Comparison of ENCODE assay signal across 8 cellular contexts in genomic region chr7:158957507-158957900, GRCh38.
DNase-seq lines count a peak whose midpoint lies in the region; ATAC-seq, FAIRE-seq and TF ChIP-seq lines count a peak whose summit lies in the region.

No MANE protein-coding gene starts in this region.

- H3K4me1 ChIP-seq in Karpas-422 (ENCODE audit: low read length), result peaks cover 9% of the 10 kb centered on the region
- no peaks in the 10 kb centered on the region for H3K4me1 ChIP-seq in pancreas
- no peaks in the 10 kb centered on the region for H3K4me1 ChIP-seq in endodermal cell (ENCODE audit: control insufficient read depth, insufficient read depth, low read length)
- peaks cover 0 to 16% of the 10 kb centered on the region in 2 donors for H3K4me1 ChIP-seq in kidney (ENCODE audit: control insufficient read depth in 1 of 2, insufficient read depth in 1 of 2, low read depth in 1 of 2, low read length in 2 of 2)

- WGBS in pancreas, 2 donors, result 10 to 18% methylated on average over 26 of the region's 26 CpGs
- 90 to 95% methylated on average over 22 to 26 of the region's 26 CpGs for WGBS in endodermal cell (ENCODE audit: insufficient coverage in 1 of 2, insufficient read length in 1 of 2), 2 experiments

- H3K9me3 Mint-ChIP-seq in activated CD4-positive, alpha-beta memory T cell treated with anti-CD3 and anti-CD28 coated beads, Interleukin-2, amount 10 ng/mL, durations not matched to agents 7 days and 5 days, result no peaks in the 10 kb centered on the region
- no peaks in the 10 kb centered on the region for H3K9me3 Mint-ChIP-seq in endodermal cell

- CTCF ChIA-PET in activated CD4-positive, alpha-beta memory T cell treated with anti-CD3 and anti-CD28 coated beads, Interleukin-2, amount 10 ng/mL, durations not matched to agents 7 days and 5 days (lab: Charles Lee), result no interaction called here

- H3K79me2 ChIP-seq in Karpas-422 (ENCODE audit: low read length), result no peaks in the 10 kb centered on the region

- H3K9me3 ChIP-seq in Karpas-422 (ENCODE audit: low read length), result no peaks in the 10 kb centered on the region
- H3K9me3 ChIP-seq in pancreas, result no peaks in the 10 kb centered on the region
- H3K9me3 ChIP-seq in endodermal cell (ENCODE audit: control insufficient read depth, low read length), result peaks cover 2% of the 10 kb centered on the region
- H3K9me3 ChIP-seq in kidney (ENCODE audit: control insufficient read depth in 1 of 2, low read length in 2 of 2), result no peaks in the 10 kb centered on the region

- no peaks in the 10 kb centered on the region for H3K9me2 ChIP-seq in Karpas-422 (replicated peaks; ENCODE audit: insufficient read depth, low read length)

- peak overlapping the region; percentile 24 for H3K4me2 ChIP-seq in Karpas-422 (ENCODE audit: low read depth, low read length, poor library complexity, severe bottlenecking)

- no peaks in the 10 kb centered on the region for H4K20me1 ChIP-seq in Karpas-422 (ENCODE audit: insufficient read depth, low read depth, low read length)

- H3K4me3 ChIP-seq in Karpas-422 (ENCODE audit: low read length) (peak overlapping the region; percentile 5; the same call in 1 of the 2 replicates), pancreas (peak overlapping the region in 3 of 4 donors; percentile 18 to 42 (median 35)), endodermal cell (ENCODE audit: low read length) (no peak overlapping the region), kidney (ENCODE audit: low read length in 2 of 2) (no peak overlapping the region)

- H3K36me3 Mint-ChIP-seq in activated CD4-positive, alpha-beta memory T cell treated with anti-CD3 and anti-CD28 coated beads, Interleukin-2, amount 10 ng/mL, durations not matched to agents 7 days and 5 days (ENCODE audit: low read depth), result no peaks in the 10 kb centered on the region
- H3K36me3 Mint-ChIP-seq in endodermal cell (ENCODE audit: low read depth), result no peaks in the 10 kb centered on the region

- POLR2A ChIA-PET in activated CD4-positive, alpha-beta memory T cell treated with anti-CD3 and anti-CD28 coated beads, Interleukin-2, amount 10 ng/mL, durations not matched to agents 7 days and 5 days (lab: Charles Lee), result no interaction called here

- H3K36me3 ChIP-seq in Karpas-422 (ENCODE audit: insufficient read depth, low read length), result no peaks in the 10 kb centered on the region; the same call in 1 of the 2 replicates
- H3K36me3 ChIP-seq in pancreas, result no peaks in the 10 kb centered on the region
- no peaks in the 10 kb centered on the region for H3K36me3 ChIP-seq in endodermal cell (ENCODE audit: control insufficient read depth, insufficient read depth, low read length)
- H3K36me3 ChIP-seq in kidney (ENCODE audit: control insufficient read depth in 1 of 2, insufficient read depth in 2 of 2, low read length in 2 of 2), result no peaks in the 10 kb centered on the region

- H3K27ac Mint-ChIP-seq in activated CD4-positive, alpha-beta memory T cell treated with anti-CD3 and anti-CD28 coated beads, Interleukin-2, amount 10 ng/mL, durations not matched to agents 7 days and 5 days, result no peak overlapping the region
- no peak overlapping the region for H3K27ac Mint-ChIP-seq in endodermal cell

- H3K9ac ChIP-seq in Karpas-422 (ENCODE audit: low read length) (no peak overlapping the region), endodermal cell (ENCODE audit: extremely low read depth, low read length, poor library complexity, severe bottlenecking) (no peak overlapping the region), kidney (ENCODE audit: low read length in 2 of 2) (no peak overlapping the region)

- peaks cover 19% of the 10 kb centered on the region for H3K27me3 Mint-ChIP-seq in activated CD4-positive, alpha-beta memory T cell treated with anti-CD3 and anti-CD28 coated beads, Interleukin-2, amount 10 ng/mL, durations not matched to agents 7 days and 5 days
- peaks cover 2% of the 10 kb centered on the region for H3K27me3 Mint-ChIP-seq in endodermal cell (ENCODE audit: insufficient read depth)

- H3K27me3 ChIP-seq in Karpas-422 (ENCODE audit: low read length) (no peaks in the 10 kb centered on the region), pancreas (no peaks in the 10 kb centered on the region), endodermal cell (ENCODE audit: control insufficient read depth, insufficient read depth, low read length, poor library complexity, severe bottlenecking) (peaks cover 6% of the 10 kb centered on the region)

- ATAC-seq in GM19395 (IDR thresholded peaks at IDR 0.05; ENCODE audit: unreplicated experiment), result peak; percentile 29
- ATAC-seq in pancreas, result peak; percentile 36 to 59 (median 52)
- ATAC-seq in GM18909 (IDR thresholded peaks at IDR 0.05; ENCODE audit: poor library complexity, unreplicated experiment), result no peak

- 0 out of 2 replicates have a peak overlapping the region, but pooled peaks have one; percentile 42 for H2AFZ ChIP-seq in Karpas-422 (ENCODE audit: low read length)

- no peak for TF ChIP-seq CTCF in pancreas (IDR thresholded peaks at IDR 0.05)
- no peak for TF ChIP-seq CTCF in endodermal cell (conservative IDR thresholded peaks at IDR 0.05)
- no peak for TF ChIP-seq CTCF in kidney (IDR thresholded peaks at IDR 0.05; ENCODE audit: borderline replicate concordance, extremely low read depth, insufficient read depth)

- peak overlapping the region; percentile 62 for H3K4me3 Mint-ChIP-seq in activated CD4-positive, alpha-beta memory T cell treated with anti-CD3 and anti-CD28 coated beads, Interleukin-2, amount 10 ng/mL, durations not matched to agents 7 days and 5 days
- H3K4me3 Mint-ChIP-seq in endodermal cell, result no peak overlapping the region

- peaks cover 12% of the 10 kb centered on the region for H3K4me1 Mint-ChIP-seq in activated CD4-positive, alpha-beta memory T cell treated with anti-CD3 and anti-CD28 coated beads, Interleukin-2, amount 10 ng/mL, durations not matched to agents 7 days and 5 days
- H3K4me1 Mint-ChIP-seq in endodermal cell, result peaks cover 4% of the 10 kb centered on the region

- intact Hi-C loops in pancreas (cut with DNase I) (no loop called here), kidney (cut with DNase I) (no loop called here)

- FAIRE-seq in pancreas (lab: Jason Lieb, UNC), result no peak
- no peak for FAIRE-seq in kidney (lab: Jason Lieb, UNC)

- H3K27ac ChIP-seq in Karpas-422 (ENCODE audit: low read length) (no peak overlapping the region), pancreas (no peak overlapping the region), endodermal cell (ENCODE audit: low read depth, low read length) (no peak overlapping the region), kidney (ENCODE audit: low read depth in 2 of 2, low read length in 2 of 2) (no peak overlapping the region)

- peak; percentile 52 for DNase-seq in Karpas-422
- no peak for DNase-seq in activated CD4-positive, alpha-beta memory T cell treated with anti-CD3 and anti-CD28 coated beads, Interleukin-2, amount 10 ng/mL, durations not matched to agents 7 days and 5 days
- DNase-seq in pancreas, result no peak
- DNase-seq in LoVo (ENCODE audit: low spot score), result no peak
- DNase-seq in endodermal cell, result no peak
- no peak for DNase-seq in kidney

Comparison
In these comparisons a context has a peak if more than half of its experiments do, and no peak if none do; other contexts are left out.
1. H3K4me3 ChIP-seq: peak in Karpas-422 (single experiment) and pancreas (3 of 4); none in endodermal cell (single experiment) and kidney (0 of 2).